In the genomic region with DNA sequence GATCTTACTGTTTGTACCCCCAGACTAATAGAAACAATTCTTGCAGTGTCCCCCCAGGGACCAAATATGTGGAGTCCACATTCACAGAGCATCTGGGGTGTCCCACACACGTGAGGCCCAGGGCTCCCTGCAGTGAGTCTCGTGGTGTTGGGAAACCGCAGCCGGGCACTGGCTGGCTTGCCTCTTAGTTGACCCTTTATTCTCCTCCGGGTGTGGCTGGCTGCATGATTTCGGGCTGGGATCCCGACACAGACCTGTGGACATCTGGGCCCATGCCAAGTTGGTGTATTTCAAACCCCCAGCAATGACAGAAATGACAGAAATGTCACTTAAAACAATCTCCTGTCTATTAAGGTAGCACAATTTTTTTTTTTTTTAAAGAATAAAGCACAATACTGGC, we compare ENCODE assay signal across 1 cellular context.
TF ChIP-seq lines count a peak whose summit lies in the region.

No MANE protein-coding gene starts in this region.

TF ChIP-seq in HepG2, 621 proteins besides CTCF, POLR2A, EP300 and RAD21:
- TF ChIP-seq ZNF121 (CRISPR knock-in tag; IDR thresholded peaks at IDR 0.05) (no peak), RXRB (CRISPR knock-in tag; IDR thresholded peaks at IDR 0.05; ENCODE audit: borderline replicate concordance) (no peak), ZNF747 (CRISPR knock-in tag; IDR thresholded peaks at IDR 0.05; ENCODE audit: borderline replicate concordance) (no peak), ISL2 (CRISPR knock-in tag; IDR thresholded peaks at IDR 0.05) (no peak), ZBTB20 (CRISPR knock-in tag; IDR thresholded peaks at IDR 0.05; ENCODE audit: borderline replicate concordance, low read depth) (no peak), MED1 (CRISPR knock-in tag; IDR thresholded peaks at IDR 0.05) (no peak)
- TF ChIP-seq, protein P1, sequence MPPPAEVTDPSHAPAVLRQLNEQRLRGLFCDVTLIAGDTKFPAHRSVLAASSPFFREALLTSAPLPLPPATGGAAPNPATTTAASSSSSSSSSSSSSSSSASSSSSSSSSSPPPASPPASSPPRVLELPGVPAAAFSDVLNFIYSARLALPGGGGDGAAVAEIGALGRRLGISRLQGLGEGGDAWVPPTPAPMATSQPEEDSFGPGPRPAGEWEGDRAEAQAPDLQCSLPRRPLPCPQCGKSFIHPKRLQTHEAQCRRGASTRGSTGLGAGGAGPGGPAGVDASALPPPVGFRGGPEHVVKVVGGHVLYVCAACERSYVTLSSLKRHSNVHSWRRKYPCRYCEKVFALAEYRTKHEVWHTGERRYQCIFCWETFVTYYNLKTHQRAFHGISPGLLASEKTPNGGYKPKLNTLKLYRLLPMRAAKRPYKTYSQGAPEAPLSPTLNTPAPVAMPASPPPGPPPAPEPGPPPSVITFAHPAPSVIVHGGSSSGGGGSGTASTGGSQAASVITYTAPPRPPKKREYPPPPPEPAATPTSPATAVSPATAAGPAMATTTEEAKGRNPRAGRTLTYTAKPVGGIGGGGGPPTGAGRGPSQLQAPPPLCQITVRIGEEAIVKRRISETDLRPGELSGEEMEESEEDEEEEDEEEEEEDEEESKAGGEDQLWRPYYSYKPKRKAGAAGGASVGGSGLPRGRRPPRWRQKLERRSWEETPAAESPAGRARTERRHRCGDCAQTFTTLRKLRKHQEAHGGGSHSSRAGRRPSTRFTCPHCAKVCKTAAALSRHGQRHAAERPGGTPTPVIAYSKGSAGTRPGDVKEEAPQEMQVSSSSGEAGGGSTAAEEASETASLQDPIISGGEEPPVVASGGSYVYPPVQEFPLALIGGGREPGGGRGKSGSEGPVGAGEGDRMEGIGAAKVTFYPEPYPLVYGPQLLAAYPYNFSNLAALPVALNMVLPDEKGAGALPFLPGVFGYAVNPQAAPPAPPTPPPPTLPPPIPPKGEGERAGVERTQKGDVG (CRISPR knock-in tag; IDR thresholded peaks at IDR 0.05; ENCODE audit: borderline replicate concordance) = no peak
- TF ChIP-seq, protein P2, sequence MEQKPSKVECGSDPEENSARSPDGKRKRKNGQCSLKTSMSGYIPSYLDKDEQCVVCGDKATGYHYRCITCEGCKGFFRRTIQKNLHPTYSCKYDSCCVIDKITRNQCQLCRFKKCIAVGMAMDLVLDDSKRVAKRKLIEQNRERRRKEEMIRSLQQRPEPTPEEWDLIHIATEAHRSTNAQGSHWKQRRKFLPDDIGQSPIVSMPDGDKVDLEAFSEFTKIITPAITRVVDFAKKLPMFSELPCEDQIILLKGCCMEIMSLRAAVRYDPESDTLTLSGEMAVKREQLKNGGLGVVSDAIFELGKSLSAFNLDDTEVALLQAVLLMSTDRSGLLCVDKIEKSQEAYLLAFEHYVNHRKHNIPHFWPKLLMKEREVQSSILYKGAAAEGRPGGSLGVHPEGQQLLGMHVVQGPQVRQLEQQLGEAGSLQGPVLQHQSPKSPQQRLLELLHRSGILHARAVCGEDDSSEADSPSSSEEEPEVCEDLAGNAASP (CRISPR knock-in tag; IDR thresholded peaks at IDR 0.05; ENCODE audit: borderline replicate concordance) = no peak
